Comparison of ENCODE assay signal across 25 cellular contexts in genomic region chr2:15758779-15759343, GRCh38.
"Had no signal": no experiment of that assay in that cellular context is flagged by ENCODE, and none has a peak within 500 bp of the region (broad histone marks: within the 10 kb centered on the region; RNA-seq: fewer than 3 reads in every experiment).

No MANE protein-coding gene starts in this region.

- ATAC-seq: activated CD8-positive, alpha-beta T cell treated with anti-CD3 and anti-CD28 coated beads for 36 hours; left ventricle myocardium superior; mucosa of descending colon; sciatic nerve; stimulated activated effector memory CD8-positive, alpha-beta T cell treated with anti-CD3 and anti-CD28 coated beads, Interleukin-12 subunit alpha, Interleukin-12 subunit beta, amount 100 ng/mL, for 72 hours had no signal

- H3K4me3 Mint-ChIP-seq: activated B cell treated with CpG ODN at 0.5 μM for 24 hours; activated CD8-positive, alpha-beta T cell treated with anti-CD3 and anti-CD28 coated beads for 36 hours; activated naive CD4-positive, alpha-beta T cell treated with anti-CD3 and anti-CD28 coated beads, Interleukin-2, amount 10 ng/mL, durations not matched to agents 7 days and 5 days; activated naive CD8-positive, alpha-beta T cell treated with anti-CD3 and anti-CD28 coated beads, Interleukin-2, amount 10 ng/mL, durations not matched to agents 7 days and 5 days; activated T-cell treated with anti-CD3 and anti-CD28 coated beads, Interleukin-2, amount 50 U/mL, for 24 hours; nephron progenitor cell; stimulated activated effector memory CD8-positive, alpha-beta T cell treated with anti-CD3 and anti-CD28 coated beads, Interleukin-12 subunit alpha, Interleukin-12 subunit beta, amount 100 ng/mL, for 72 hours; T-helper 2 cell treated with Interferon-gamma antibody and Interleukin-4, amounts not matched to agents 5 μg/mL and 100 μg/mL, for 36 hours had no signal

- H3K9me3 Mint-ChIP-seq: activated B cell treated with CpG ODN at 0.5 μM for 24 hours; activated CD8-positive, alpha-beta T cell treated with anti-CD3 and anti-CD28 coated beads for 36 hours; activated naive CD4-positive, alpha-beta T cell treated with anti-CD3 and anti-CD28 coated beads, Interleukin-2, amount 10 ng/mL, durations not matched to agents 7 days and 5 days; activated T-cell treated with anti-CD3 and anti-CD28 coated beads, Interleukin-2, amount 50 U/mL, for 24 hours; T-helper 2 cell treated with Interferon-gamma antibody and Interleukin-4, amounts not matched to agents 5 μg/mL and 100 μg/mL, for 36 hours had no signal

- H3K4me1 Mint-ChIP-seq: activated B cell treated with CpG ODN at 0.5 μM for 24 hours; activated naive CD4-positive, alpha-beta T cell treated with anti-CD3 and anti-CD28 coated beads, Interleukin-2, amount 10 ng/mL, durations not matched to agents 7 days and 5 days; activated naive CD8-positive, alpha-beta T cell treated with anti-CD3 and anti-CD28 coated beads, Interleukin-2, amount 10 ng/mL, durations not matched to agents 7 days and 5 days; stimulated activated effector memory CD8-positive, alpha-beta T cell treated with anti-CD3 and anti-CD28 coated beads, Interleukin-12 subunit alpha, Interleukin-12 subunit beta, amount 100 ng/mL, for 72 hours had no signal

- H3K27ac Mint-ChIP-seq: activated B cell treated with CpG ODN at 0.5 μM for 24 hours; activated CD8-positive, alpha-beta T cell treated with anti-CD3 and anti-CD28 coated beads for 36 hours; activated naive CD4-positive, alpha-beta T cell treated with anti-CD3 and anti-CD28 coated beads, Interleukin-2, amount 10 ng/mL, durations not matched to agents 7 days and 5 days; activated naive CD8-positive, alpha-beta T cell treated with anti-CD3 and anti-CD28 coated beads, Interleukin-2, amount 10 ng/mL, durations not matched to agents 7 days and 5 days; activated T-cell treated with anti-CD3 and anti-CD28 coated beads, Interleukin-2, amount 50 U/mL, for 24 hours; nephron progenitor cell; progenitor cell of endocrine pancreas; stimulated activated effector memory CD8-positive, alpha-beta T cell treated with anti-CD3 and anti-CD28 coated beads, Interleukin-12 subunit alpha, Interleukin-12 subunit beta, amount 100 ng/mL, for 72 hours; T-helper 2 cell treated with Interferon-gamma antibody and Interleukin-4, amounts not matched to agents 5 μg/mL and 100 μg/mL, for 36 hours had no signal

- DNase-seq: activated B cell treated with CpG ODN at 0.5 μM for 24 hours; activated CD4-positive, alpha-beta T cell treated with anti-CD3 and anti-CD28 coated beads, Interleukin-2, amount 50 U/mL, for 1 hour; activated CD8-positive, alpha-beta T cell treated with anti-CD3 and anti-CD28 coated beads for 36 hours; activated gamma-delta T cell; activated naive CD4-positive, alpha-beta T cell treated with anti-CD3 and anti-CD28 coated beads, Interleukin-2, amount 10 ng/mL, durations not matched to agents 7 days and 5 days; activated naive CD8-positive, alpha-beta T cell treated with anti-CD3 and anti-CD28 coated beads, Interleukin-2, amount 10 ng/mL, durations not matched to agents 7 days and 5 days; activated T-cell treated with anti-CD3 and anti-CD28 coated beads, Interleukin-2, amount 50 U/mL, for 24 hours; brain microvascular endothelial cell; cortex of kidney; foreskin melanocyte; left ventricle myocardium superior; mucosa of descending colon; nephron progenitor cell; ovary; small intestine; stimulated activated CD4-positive, alpha-beta T cell treated with anti-CD3 and anti-CD28 coated beads, Interleukin-4, amount 100 ng/mL, for 24 hours; stomach; T-helper 1 cell; thyroid gland had no signal

- H3K27ac ChIP-seq: brain microvascular endothelial cell, esophagus muscularis mucosa, neutrophil, ovary, stomach, thyroid gland had no signal

- H3K27me3 Mint-ChIP-seq: activated naive CD4-positive, alpha-beta T cell treated with anti-CD3 and anti-CD28 coated beads, Interleukin-2, amount 10 ng/mL, durations not matched to agents 7 days and 5 days had no signal

- H3K4me3 ChIP-seq: esophagus muscularis mucosa, mucosa of descending colon, ovary, stomach, thyroid gland had no signal
